In genomic region chr6:50128420-50129005, GRCh38 we compare ENCODE assay signal across 8 cellular contexts.
DNase-seq lines count a peak whose midpoint lies in the region; ATAC-seq, FAIRE-seq and TF ChIP-seq lines count a peak whose summit lies in the region.

No MANE protein-coding gene starts in this region.

- TF ChIP-seq CTCF in A549 (IDR thresholded peaks at IDR 0.05) (peak; percentile 51), foreskin keratinocyte (conservative IDR thresholded peaks at IDR 0.05) (peak; percentile 67)

- ATAC-seq in A549 (no peak), GM18511 (IDR thresholded peaks at IDR 0.05; ENCODE audit: unreplicated experiment) (peak; percentile 50), foreskin keratinocyte (no peak), HG03565 (IDR thresholded peaks at IDR 0.05; ENCODE audit: unreplicated experiment) (no peak)
- ATAC-seq in activated naive CD8-positive, alpha-beta T cell treated with anti-CD3 and anti-CD28 coated beads, Interleukin-2, amount 50 U/mL, for 24 hours: no peak

- no peak for TF ChIP-seq EP300 in A549 (IDR thresholded peaks at IDR 0.05)

- DNase-seq in A549 (ENCODE audit: low read depth in 1 of 2, low spot score in 1 of 2): peak in 1 of 2 experiments; percentile 1
- peak; percentile 14 for DNase-seq in RPMI8226
- DNase-seq in foreskin keratinocyte: no peak
- no peak for DNase-seq in activated naive CD8-positive, alpha-beta T cell treated with anti-CD3 and anti-CD28 coated beads, Interleukin-2, amount 50 U/mL, for 24 hours
- no peak for DNase-seq in germinal center (ENCODE audit: low spot score)
- no peak for DNase-seq in activated CD4-positive, alpha-beta T cell treated with anti-CD3 and anti-CD28 coated beads for 4 hours

- no peak for TF ChIP-seq POLR2A in A549 (IDR thresholded peaks at IDR 0.05; ENCODE audit: low read length)

- FAIRE-seq in A549 (lab: Jason Lieb, UNC): no peak

- TF ChIP-seq RAD21 in A549 (conservative IDR thresholded peaks at IDR 0.05 in 1 of 2, IDR thresholded peaks at IDR 0.05 in 1 of 2): peak; percentile 34 to 61

- no peaks in the 10 kb centered on the region for H3K36me3 Mint-ChIP-seq in activated naive CD8-positive, alpha-beta T cell treated with anti-CD3 and anti-CD28 coated beads, Interleukin-2, amount 50 U/mL, for 24 hours (ENCODE audit: low read depth)

- no peak overlapping the region for H3K4me3 Mint-ChIP-seq in activated naive CD8-positive, alpha-beta T cell treated with anti-CD3 and anti-CD28 coated beads, Interleukin-2, amount 50 U/mL, for 24 hours

- CTCF ChIA-PET in A549 (lab: Yijun Ruan, JAX): interaction anchor here (1.0 kb wide), 1 partner anchor 31 kb away, joined by 3 read pairs; no protein-coding TSS in a partner anchor

- no peak overlapping the region for H3K4me3 ChIP-seq in A549

- H3K4me1 ChIP-seq in A549 (no peaks in the 10 kb centered on the region), foreskin keratinocyte (no peaks in the 10 kb centered on the region)

- H3K4me2 ChIP-seq in A549: no peak overlapping the region

- no peak overlapping the region for H3K27ac Mint-ChIP-seq in activated naive CD8-positive, alpha-beta T cell treated with anti-CD3 and anti-CD28 coated beads, Interleukin-2, amount 50 U/mL, for 24 hours

- H3K27ac ChIP-seq in A549 (no peak overlapping the region), foreskin keratinocyte (no peak overlapping the region)

- H3K9me3 ChIP-seq in A549: no peaks in the 10 kb centered on the region

- H3K27me3 Mint-ChIP-seq in activated naive CD8-positive, alpha-beta T cell treated with anti-CD3 and anti-CD28 coated beads, Interleukin-2, amount 50 U/mL, for 24 hours: no peaks in the 10 kb centered on the region

- H3K27me3 ChIP-seq in foreskin keratinocyte: peaks cover 2% of the 10 kb centered on the region

- POLR2A ChIA-PET in A549 (lab: Yijun Ruan, JAX): no interaction called here

- no peaks in the 10 kb centered on the region for H3K9me3 Mint-ChIP-seq in activated naive CD8-positive, alpha-beta T cell treated with anti-CD3 and anti-CD28 coated beads, Interleukin-2, amount 50 U/mL, for 24 hours

- no peaks in the 10 kb centered on the region for H3K4me1 Mint-ChIP-seq in activated naive CD8-positive, alpha-beta T cell treated with anti-CD3 and anti-CD28 coated beads, Interleukin-2, amount 50 U/mL, for 24 hours

- WGBS in A549 (ENCODE audit: missing lambda C conversion rate): 6% methylated on average over 2 of the region's 2 CpGs

TF ChIP-seq in A549, 52 proteins besides CTCF, POLR2A, EP300 and RAD21:
- TF ChIP-seq SMC3 (IDR thresholded peaks at IDR 0.05) (peak; percentile 27; the same call in 1 of the 3 replicates), ATOH8 (CRISPR knock-in tag; IDR thresholded peaks at IDR 0.05; ENCODE audit: low read depth) (no peak)
